Comparison of ENCODE assay signal across 6 cellular contexts in the genomic region with DNA sequence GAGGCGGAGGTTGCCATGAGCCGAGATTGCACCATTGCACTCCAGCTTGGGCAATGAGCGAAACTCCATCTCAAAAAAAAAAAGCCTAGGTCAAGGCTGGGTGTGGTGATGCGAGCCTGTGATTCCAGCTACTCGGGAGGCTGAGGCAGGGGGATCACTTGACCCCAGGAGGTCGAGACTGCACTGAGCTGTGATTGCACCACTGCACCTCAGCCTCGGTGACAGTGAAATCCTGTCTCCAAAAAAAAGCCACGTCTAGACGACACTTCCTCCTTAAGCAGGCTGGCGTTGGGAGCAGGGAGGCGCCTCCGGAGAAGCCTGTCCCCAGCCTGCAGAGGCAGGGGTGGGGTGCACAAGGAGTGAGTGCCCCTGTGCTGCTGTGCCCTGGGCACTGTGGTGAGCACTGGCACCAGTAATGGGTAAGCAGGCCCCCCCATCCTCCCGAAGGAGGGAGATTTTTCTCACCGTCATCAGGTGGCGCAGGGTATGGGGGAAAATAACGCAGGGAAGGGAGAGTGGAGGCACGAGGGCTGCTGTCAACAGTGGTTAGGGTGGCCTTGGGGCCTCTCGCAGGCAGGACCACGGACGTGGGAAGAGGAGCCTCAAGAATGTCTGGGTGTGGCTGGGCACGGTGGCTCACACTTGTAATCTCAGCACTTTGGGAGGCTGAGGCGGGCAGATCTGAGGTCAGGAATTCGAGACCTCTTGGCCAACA. TPM values are rescaled to one million over a fixed set of nuclear protein-coding genes. Genes with fewer than 3 reads are reported as not detected.
DNase-seq lines count a peak whose midpoint lies in the region; ATAC-seq and TF ChIP-seq lines count a peak whose summit lies in the region.

No MANE protein-coding gene starts in this region.

- H3K36me3 ChIP-seq in CD4-positive, alpha-beta memory T cell (ENCODE audit: insufficient read depth, low read length) = peaks cover 66% of the 10 kb centered on the region
- H3K36me3 ChIP-seq in SK-N-SH (replicated peaks in 1 of 2; ENCODE audit: control insufficient read depth in 1 of 2, insufficient read depth in 2 of 2, low read length in 1 of 2) = peaks cover 31 to 57% of the 10 kb centered on the region in 2 experiments
- H3K36me3 ChIP-seq in heart left ventricle = peaks cover 7 to 79% (median 72%) of the 10 kb centered on the region in 9 donors

- TF ChIP-seq CTCF in SK-N-SH (IDR thresholded peaks at IDR 0.05) (no peak), heart left ventricle (IDR thresholded peaks at IDR 0.05) (no peak)

- peaks cover 20% of the 10 kb centered on the region for H3K79me2 ChIP-seq in SK-N-SH (ENCODE audit: insufficient read depth)

- no peaks in the 10 kb centered on the region for H3K27me3 Mint-ChIP-seq in CD4-positive, alpha-beta memory T cell

- H4K20me1 ChIP-seq in SK-N-SH (ENCODE audit: insufficient read depth) = peaks cover 8% of the 10 kb centered on the region; the same call in 1 of the 2 replicates

- H3K27me3 ChIP-seq in CD4-positive, alpha-beta memory T cell (ENCODE audit: insufficient read depth, low read length) = no peaks in the 10 kb centered on the region
- H3K27me3 ChIP-seq in SK-N-SH (ENCODE audit: insufficient read depth) = no peaks in the 10 kb centered on the region
- no peaks in the 10 kb centered on the region for H3K27me3 ChIP-seq in heart left ventricle

- no peak overlapping the region for H2AFZ ChIP-seq in SK-N-SH (ENCODE audit: low read depth)

- WGBS in SK-N-SH (ENCODE audit: low lambda C conversion rate) = 81% methylated on average over 21 of the region's 23 CpGs
- 53 to 64% (median 61%) methylated on average over 19 to 23 of the region's 23 CpGs for WGBS in heart left ventricle, 4 donors

- no peak overlapping the region for H3K4me3 ChIP-seq in CD4-positive, alpha-beta memory T cell (ENCODE audit: low read length in 2 of 2)
- H3K4me3 ChIP-seq in SK-N-SH (ENCODE audit: low read depth in 2 of 2, low read length in 1 of 2) (no peak overlapping the region), heart left ventricle (peak overlapping the region in 1 of 12 donors; percentile 40)

- H3K9ac ChIP-seq in SK-N-SH = no peak overlapping the region

- intact Hi-C loops in CD4-positive, alpha-beta memory T cell (cut with micrococcal nuclease) = loop anchor here (1.0 to 2.0 kb wide), 2 partner anchors 13 to 177 kb away; no protein-coding TSS in a partner anchor
- intact Hi-C loops in heart left ventricle (cut with DNase I) = loop anchor here in 7 of 10 donors (5.0 to 10.0 kb wide), 5 partner anchors 133 to 273 kb away; a partner anchor contains a TSS

- no peaks in the 10 kb centered on the region for H3K9me2 ChIP-seq in SK-N-SH

- peaks cover 57% of the 10 kb centered on the region for H3K4me1 ChIP-seq in CD4-positive, alpha-beta memory T cell (ENCODE audit: insufficient read depth, low read length)
- H3K4me1 ChIP-seq in SK-N-SH (ENCODE audit: control insufficient read depth in 1 of 2, insufficient read depth in 2 of 2, low read depth in 1 of 2, low read length in 1 of 2) (peaks cover 0 to 12% of the 10 kb centered on the region in 2 experiments; a peak in 1 of 4 replicates), heart left ventricle (peaks cover 0 to 42% (median 4%) of the 10 kb centered on the region in 12 donors)

- TF ChIP-seq EP300 in SK-N-SH (IDR thresholded peaks at IDR 0.05; ENCODE audit: borderline replicate concordance in 1 of 2, low read depth in 1 of 2, low read length in 1 of 2) = no peak

- H3K36me3 Mint-ChIP-seq in CD4-positive, alpha-beta memory T cell = peaks cover 27 to 53% of the 10 kb centered on the region in 2 donors

- no peak overlapping the region for H3K4me2 ChIP-seq in SK-N-SH

- CTCF ChIA-PET in CD4-positive, alpha-beta memory T cell (lab: Charles Lee; ENCODE audit: partially characterized antibody) = interaction anchor here (0.9 to 7.5 kb wide), 9 partner anchors 9 to 137 kb away, joined by 3 to 99 read pairs (median 8); a partner anchor contains a TSS
- CTCF ChIA-PET in SK-N-SH (lab: Yijun Ruan, JAX) = interaction anchor here (0.8 to 2.1 kb wide), 3 partner anchors 13 to 181 kb away, joined by 3 to 11 read pairs (median 3); no protein-coding TSS in a partner anchor

- peaks cover 26 to 78% (median 38%) of the 10 kb centered on the region in 4 donors for H3K4me1 Mint-ChIP-seq in CD4-positive, alpha-beta memory T cell

- ATAC-seq in heart left ventricle (peak in 3 of 4 donors; percentile 3 to 7 (median 7)), HG02870 (IDR thresholded peaks at IDR 0.05; ENCODE audit: unreplicated experiment) (no peak), GM18519 (IDR thresholded peaks at IDR 0.05; ENCODE audit: low FRiP score, unreplicated experiment) (no peak), HG03571 (IDR thresholded peaks at IDR 0.05; ENCODE audit: unreplicated experiment) (no peak)

- peak overlapping the region; percentile 66 for H3K27ac ChIP-seq in CD4-positive, alpha-beta memory T cell (ENCODE audit: low read depth, low read length)
- H3K27ac ChIP-seq in SK-N-SH (ENCODE audit: low read depth in 2 of 2, low read length in 1 of 2) = no peak overlapping the region
- H3K27ac ChIP-seq in heart left ventricle = peak overlapping the region in 1 of 12 donors; percentile 86

- no peak for TF ChIP-seq RAD21 in SK-N-SH (IDR thresholded peaks at IDR 0.05; ENCODE audit: low read length)

- TF ChIP-seq POLR2A in heart left ventricle (IDR thresholded peaks at IDR 0.05) = no peak

- H3K27ac Mint-ChIP-seq in CD4-positive, alpha-beta memory T cell = peak overlapping the region; percentile 91 to 97 (median 95)

- H3K4me3 Mint-ChIP-seq in CD4-positive, alpha-beta memory T cell = peak overlapping the region; percentile 54 to 89 (median 78)

- H3K9me3 Mint-ChIP-seq in CD4-positive, alpha-beta memory T cell = peaks cover 0 to 4% (median 0%) of the 10 kb centered on the region in 8 donors

- peaks cover 28% of the 10 kb centered on the region for H3F3A ChIP-seq in SK-N-SH (replicated peaks; ENCODE audit: insufficient read depth)

- H3K9me3 ChIP-seq in CD4-positive, alpha-beta memory T cell (ENCODE audit: control insufficient read depth in 1 of 2, low read length in 2 of 2) = no peaks in the 10 kb centered on the region
- H3K9me3 ChIP-seq in SK-N-SH (no peaks in the 10 kb centered on the region), heart left ventricle (no peaks in the 10 kb centered on the region)

- peak; percentile 44 to 87 (median 57) for DNase-seq in CD4-positive, alpha-beta memory T cell
- DNase-seq in SK-N-SH = peak; percentile 28
- DNase-seq in heart left ventricle = no peak

- POLR2A ChIA-PET in CD4-positive, alpha-beta memory T cell (lab: Charles Lee; ENCODE audit: partially characterized antibody) = interaction anchor here (0.6 to 10.9 kb wide), 6 partner anchors 9 to 139 kb away, joined by 3 to 172 read pairs (median 22); a partner anchor contains a TSS
- POLR2A ChIA-PET in SK-N-SH (lab: Yijun Ruan, JAX) = interaction anchor here (0.8 to 1.3 kb wide), 2 partner anchors 8 to 16 kb away, joined by 3 read pairs; no protein-coding TSS in a partner anchor

TF ChIP-seq in SK-N-SH, 30 proteins besides CTCF, POLR2A, EP300 and RAD21 (continues in another document):
- TF ChIP-seq, protein P1, sequence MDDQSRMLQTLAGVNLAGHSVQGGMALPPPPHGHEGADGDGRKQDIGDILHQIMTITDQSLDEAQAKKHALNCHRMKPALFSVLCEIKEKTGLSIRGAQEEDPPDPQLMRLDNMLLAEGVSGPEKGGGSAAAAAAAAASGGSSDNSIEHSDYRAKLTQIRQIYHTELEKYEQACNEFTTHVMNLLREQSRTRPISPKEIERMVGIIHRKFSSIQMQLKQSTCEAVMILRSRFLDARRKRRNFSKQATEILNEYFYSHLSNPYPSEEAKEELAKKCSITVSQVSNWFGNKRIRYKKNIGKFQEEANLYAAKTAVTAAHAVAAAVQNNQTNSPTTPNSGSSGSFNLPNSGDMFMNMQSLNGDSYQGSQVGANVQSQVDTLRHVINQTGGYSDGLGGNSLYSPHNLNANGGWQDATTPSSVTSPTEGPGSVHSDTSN (IDR thresholded peaks at IDR 0.05) = no peak
- no peak for TF ChIP-seq RCOR1 (IDR thresholded peaks at IDR 0.05; ENCODE audit: low read length)

RNA-seq across cellular contexts. Expression of a gene that starts 0.7 kb away (rescaled TPM):
- total RNA-seq in CD4-positive, alpha-beta memory T cell = 10 to 100 TPM; 42.6 to 49.7 TPM
- polyA plus RNA-seq in CD4-positive, alpha-beta memory T cell = 1 to 10 TPM in 1 of 2 donors, under 1 TPM in 1; 0.24 to 4.7 TPM
- polyA plus RNA-seq in SK-N-SH (2012; rRNA removed) (6.8 and 8.7 TPM in 2 replicates), heart left ventricle (1 to 10 TPM; 3.6 to 5.2 TPM)
- polyA plus RNA-seq in SK-N-SH (2012; cell fraction: cytosol; rRNA removed) = 1.5 and 3.1 TPM in 2 replicates
- 40.4 and 42.9 TPM in 2 replicates for polyA plus RNA-seq in SK-N-SH (2012; cell fraction: nucleus; rRNA removed)
- 10 to 100 TPM in 1 of 9 donors, 1 to 10 TPM in 8; 3.1 to 11.7 (median 6.3) TPM for total RNA-seq in heart left ventricle

RNA-seq across cellular contexts. Expression of a gene that starts 6.0 kb away (rescaled TPM):
- 100 to 1,000 TPM in 1 of 2 experiments, 10 to 100 TPM in 1; 92.5 to 102 TPM for total RNA-seq in CD4-positive, alpha-beta memory T cell
- 10 to 100 TPM; 14.5 to 51.1 TPM for polyA plus RNA-seq in CD4-positive, alpha-beta memory T cell
- polyA plus RNA-seq in SK-N-SH (2012; rRNA removed) = 62.5 and 75.6 TPM in 2 replicates
- polyA plus RNA-seq in SK-N-SH (2012; cell fraction: cytosol; rRNA removed) = 39.3 and 43.8 TPM in 2 replicates
- polyA plus RNA-seq in SK-N-SH (2012; cell fraction: nucleus; rRNA removed) = 161 and 162 TPM in 2 replicates
- 10 to 100 TPM; 16.3 to 24.9 (median 19.0) TPM for total RNA-seq in heart left ventricle
- 10 to 100 TPM; 34.4 to 41.4 TPM for polyA plus RNA-seq in heart left ventricle

RNA-seq across cellular contexts. Expression of a gene that starts 7.5 kb away (rescaled TPM):
- total RNA-seq in CD4-positive, alpha-beta memory T cell = 100 to 1,000 TPM; 306 to 315 TPM
- 100 to 1,000 TPM; 226 to 239 TPM for polyA plus RNA-seq in CD4-positive, alpha-beta memory T cell
- polyA plus RNA-seq in SK-N-SH (2012; rRNA removed) (271 and 432 TPM in 2 replicates), heart left ventricle (100 to 1,000 TPM; 124 to 233 TPM)
- 269 and 330 TPM in 2 replicates for polyA plus RNA-seq in SK-N-SH (2012; cell fraction: cytosol; rRNA removed)
- 792 and 878 TPM in 2 replicates for polyA plus RNA-seq in SK-N-SH (2012; cell fraction: nucleus; rRNA removed)
- total RNA-seq in heart left ventricle = 100 to 1,000 TPM; 148 to 302 (median 179) TPM

RNA-seq across cellular contexts. Expression of a gene that starts 9.7 kb away (rescaled TPM):
- total RNA-seq in CD4-positive, alpha-beta memory T cell = under 1 TPM; 0.52 to 0.83 TPM
- under 1 TPM; 0.19 to 0.29 TPM for polyA plus RNA-seq in CD4-positive, alpha-beta memory T cell
- 0.13 and 0.32 TPM in 2 replicates for polyA plus RNA-seq in SK-N-SH (2012; rRNA removed)
- 0.14 and 0.20 TPM in 2 replicates for polyA plus RNA-seq in SK-N-SH (2012; cell fraction: cytosol; rRNA removed)
- polyA plus RNA-seq in SK-N-SH (2012; cell fraction: nucleus; rRNA removed) = 0.75 and 0.85 TPM in 2 replicates
- total RNA-seq in heart left ventricle = under 1 TPM in 1 of 9 donors, not detected in 8; 0.43 TPM
- under 1 TPM in 1 of 2 donors, not detected in 1; 0.19 TPM for polyA plus RNA-seq in heart left ventricle

RNA-seq across cellular contexts. Expression of a gene that starts 26.1 kb away (rescaled TPM):
- total RNA-seq in CD4-positive, alpha-beta memory T cell = 100 to 1,000 TPM; 112 TPM
- 10 to 100 TPM; 25.7 to 58.2 TPM for polyA plus RNA-seq in CD4-positive, alpha-beta memory T cell
- polyA plus RNA-seq in SK-N-SH (2012; rRNA removed) (36.6 and 43.2 TPM in 2 replicates), heart left ventricle (10 to 100 TPM in 1 of 2 donors, 1 to 10 TPM in 1; 7.7 to 13.0 TPM)
- polyA plus RNA-seq in SK-N-SH (2012; cell fraction: cytosol; rRNA removed) = 18.0 and 22.7 TPM in 2 replicates
- 171 and 186 TPM in 2 replicates for polyA plus RNA-seq in SK-N-SH (2012; cell fraction: nucleus; rRNA removed)
- total RNA-seq in heart left ventricle = 10 to 100 TPM in 4 of 9 donors, 1 to 10 TPM in 5; 6.3 to 29.0 (median 8.7) TPM

Comparison
In these comparisons a context has a peak if more than half of its experiments do, and no peak if none do; other contexts are left out.
1. DNase-seq: peak in CD4-positive, alpha-beta memory T cell (5 of 5) and SK-N-SH (single experiment); none in heart left ventricle (0 of 5).
2. ATAC-seq: peak in heart left ventricle (3 of 4); none in HG02870 (single experiment), GM18519 (single experiment) and HG03571 (single experiment).